In genomic region chr11:10865837-10866270, GRCh38 we compare ENCODE assay signal across 1 cellular context.
TF ChIP-seq lines count a peak whose summit lies in the region.

No MANE protein-coding gene starts in this region.

TF ChIP-seq in IMR-90, 13 proteins besides CTCF, POLR2A, EP300 and RAD21:
- TF ChIP-seq CHD1 (IDR thresholded peaks at IDR 0.05; ENCODE audit: low read depth, low read length) (no peak), NFE2L2 (IDR thresholded peaks at IDR 0.05; ENCODE audit: low read depth, low read length) (no peak), CEBPB (IDR thresholded peaks at IDR 0.05; ENCODE audit: low read depth, low read length) (no peak), MAZ (IDR thresholded peaks at IDR 0.05; ENCODE audit: borderline replicate concordance, low read depth, low read length) (no peak), FOS (IDR thresholded peaks at IDR 0.05; ENCODE audit: low read depth, low read length) (no peak)
- TF ChIP-seq, protein P1, sequence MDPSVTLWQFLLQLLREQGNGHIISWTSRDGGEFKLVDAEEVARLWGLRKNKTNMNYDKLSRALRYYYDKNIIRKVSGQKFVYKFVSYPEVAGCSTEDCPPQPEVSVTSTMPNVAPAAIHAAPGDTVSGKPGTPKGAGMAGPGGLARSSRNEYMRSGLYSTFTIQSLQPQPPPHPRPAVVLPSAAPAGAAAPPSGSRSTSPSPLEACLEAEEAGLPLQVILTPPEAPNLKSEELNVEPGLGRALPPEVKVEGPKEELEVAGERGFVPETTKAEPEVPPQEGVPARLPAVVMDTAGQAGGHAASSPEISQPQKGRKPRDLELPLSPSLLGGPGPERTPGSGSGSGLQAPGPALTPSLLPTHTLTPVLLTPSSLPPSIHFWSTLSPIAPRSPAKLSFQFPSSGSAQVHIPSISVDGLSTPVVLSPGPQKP (IDR thresholded peaks at IDR 0.05; ENCODE audit: borderline replicate concordance, low read depth, low read length), result no peak
